In the genomic region with DNA sequence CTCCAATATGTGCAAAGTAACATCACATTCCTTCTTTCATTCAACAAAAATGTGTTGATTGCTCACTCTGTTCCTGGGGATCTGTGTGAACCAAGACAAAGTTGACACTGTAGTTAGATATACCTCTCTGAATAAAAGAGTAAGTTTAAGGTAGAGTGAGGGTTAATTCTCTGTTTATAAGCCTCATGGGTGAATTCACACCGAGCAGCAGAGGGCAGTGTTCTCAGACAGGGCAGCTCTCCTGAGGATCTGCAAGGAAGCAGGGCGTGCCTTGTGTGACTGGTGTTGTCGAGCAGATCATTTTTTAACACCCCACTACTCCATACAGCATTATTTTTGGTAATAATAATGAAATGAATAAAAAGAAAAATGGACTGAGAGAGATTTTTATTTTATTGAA, we compare ENCODE assay signal across 8 cellular contexts. TPM values are rescaled to one million over a fixed set of nuclear protein-coding genes. Genes with fewer than 3 reads are reported as not detected.
A peak's percentile ranks its signal among the peaks of the same experiment; 100 is the strongest.
DNase-seq lines count a peak whose midpoint lies in the region; ATAC-seq and TF ChIP-seq lines count a peak whose summit lies in the region.

No MANE protein-coding gene starts in this region.

- intact Hi-C loops in testis (cut with DNase I; ENCODE audit: low total_unique reads) = no loop called here

- no peaks in the 10 kb centered on the region for H4K20me1 ChIP-seq in hepatocyte (ENCODE audit: insufficient read depth, poor library complexity, severe bottlenecking)

- DNase-seq in DMS153 treated with DMSO at 0.1 percent for 48 hours (lab: John Stamatoyannopoulos, UW; ENCODE audit: unreplicated experiment) = peak; percentile 10
- peak; percentile 61 for DNase-seq in H4 (ENCODE audit: low spot score)
- peak; percentile 44 for DNase-seq in NCI-H226
- peak; percentile 61 for DNase-seq in activated CD8-positive, alpha-beta memory T cell treated with anti-CD3 and anti-CD28 coated beads, Interleukin-2, amount 50 U/mL, for 48 hours
- DNase-seq in hepatocyte (ENCODE audit: low spot score) = no peak
- DNase-seq in testis = peak; percentile 52
- DNase-seq in mesenteric fat pad (ENCODE audit: low spot score) = no peak

- whole genome bisulfite sequencing in hepatocyte (ENCODE audit: low lambda C conversion rate, missing lambda C conversion rate) = 45% methylated on average over 3 of the region's 3 CpGs
- WGBS in testis, 2 donors = 61 to 64% methylated on average over 3 of the region's 3 CpGs

- H2AFZ ChIP-seq in hepatocyte = no peak overlapping the region

- H3K4me3 ChIP-seq in hepatocyte (no peak overlapping the region), testis (no peak overlapping the region)

- H3K27me3 ChIP-seq in hepatocyte (no peaks in the 10 kb centered on the region), testis (no peaks in the 10 kb centered on the region)

- H3K27ac ChIP-seq in hepatocyte = no peak overlapping the region
- no peak overlapping the region for H3K27ac ChIP-seq in testis

- no peak for TF ChIP-seq POLR2A in testis (IDR thresholded peaks at IDR 0.05)

- H3K36me3 ChIP-seq in hepatocyte (replicated peaks; ENCODE audit: insufficient read depth, low read depth) (no peaks in the 10 kb centered on the region), testis (ENCODE audit: low read depth, missing control alignments) (no peaks in the 10 kb centered on the region)

- peak; percentile 23 for TF ChIP-seq CTCF in hepatocyte (IDR thresholded peaks at IDR 0.05; ENCODE audit: poor library complexity)
- TF ChIP-seq CTCF in testis (IDR thresholded peaks at IDR 0.05) = peak in 1 of 3 experiments; percentile 11

- ATAC-seq in HG03108 (IDR thresholded peaks at IDR 0.05; ENCODE audit: unreplicated experiment) = no peak

- H3K4me1 ChIP-seq in hepatocyte (ENCODE audit: insufficient read depth) (no peaks in the 10 kb centered on the region), testis (no peaks in the 10 kb centered on the region)

- no peaks in the 10 kb centered on the region for H3K79me2 ChIP-seq in hepatocyte

- H3K9me2 ChIP-seq in hepatocyte (replicated peaks; ENCODE audit: insufficient read depth) = no peaks in the 10 kb centered on the region

- H3K9me3 ChIP-seq in hepatocyte (ENCODE audit: low read depth) (no peaks in the 10 kb centered on the region), testis (no peaks in the 10 kb centered on the region)

- H3K4me2 ChIP-seq in hepatocyte = no peak overlapping the region

RNA-seq across cellular contexts. Expression of gene PAQR9, which starts 34.4 kb away (rescaled TPM):
- 0.21 TPM in 1 of 2 replicates, not detected in the other for total RNA-seq in H4 (2014; rRNA removed; shearing (Covaris generic))
- total RNA-seq in hepatocyte = 2.9 and 3.8 TPM in 2 replicates
- 1.3 and 3.8 TPM in 2 replicates for polyA plus RNA-seq in hepatocyte
- total RNA-seq in testis = 10 to 100 TPM; 16.8 to 35.3 TPM
- polyA plus RNA-seq in testis (ENCODE audit: insufficient read depth, low read depth, low replicate concordance) = 20.7 TPM
- not detected for total RNA-seq in mesenteric fat pad

RNA-seq across cellular contexts. Expression of gene PCOLCE2, which starts 40.2 kb away (rescaled TPM):
- 30.5 and 35.8 TPM in 2 replicates for total RNA-seq in H4 (2014; rRNA removed; shearing (Covaris generic))
- total RNA-seq in hepatocyte (10.8 and 11.2 TPM in 2 replicates), testis (10 to 100 TPM; 10.7 to 14.4 TPM), mesenteric fat pad (255 TPM)
- polyA plus RNA-seq in hepatocyte (5.5 and 9.2 TPM in 2 replicates), testis (ENCODE audit: insufficient read depth, low read depth, low replicate concordance) (15.4 TPM)

Comparison
In these comparisons a context has a peak if more than half of its experiments do, and no peak if none do; other contexts are left out.
1. DNase-seq: peak in DMS153 treated with DMSO at 0.1 percent for 48 hours (single experiment), H4 (single experiment), NCI-H226 (single experiment), activated CD8-positive, alpha-beta memory T cell treated with anti-CD3 and anti-CD28 coated beads, Interleukin-2, amount 50 U/mL, for 48 hours (single experiment) and testis (single experiment); none in hepatocyte (single experiment) and mesenteric fat pad (single experiment).